1 cellular context compared by ENCODE assay signal in the genomic region with DNA sequence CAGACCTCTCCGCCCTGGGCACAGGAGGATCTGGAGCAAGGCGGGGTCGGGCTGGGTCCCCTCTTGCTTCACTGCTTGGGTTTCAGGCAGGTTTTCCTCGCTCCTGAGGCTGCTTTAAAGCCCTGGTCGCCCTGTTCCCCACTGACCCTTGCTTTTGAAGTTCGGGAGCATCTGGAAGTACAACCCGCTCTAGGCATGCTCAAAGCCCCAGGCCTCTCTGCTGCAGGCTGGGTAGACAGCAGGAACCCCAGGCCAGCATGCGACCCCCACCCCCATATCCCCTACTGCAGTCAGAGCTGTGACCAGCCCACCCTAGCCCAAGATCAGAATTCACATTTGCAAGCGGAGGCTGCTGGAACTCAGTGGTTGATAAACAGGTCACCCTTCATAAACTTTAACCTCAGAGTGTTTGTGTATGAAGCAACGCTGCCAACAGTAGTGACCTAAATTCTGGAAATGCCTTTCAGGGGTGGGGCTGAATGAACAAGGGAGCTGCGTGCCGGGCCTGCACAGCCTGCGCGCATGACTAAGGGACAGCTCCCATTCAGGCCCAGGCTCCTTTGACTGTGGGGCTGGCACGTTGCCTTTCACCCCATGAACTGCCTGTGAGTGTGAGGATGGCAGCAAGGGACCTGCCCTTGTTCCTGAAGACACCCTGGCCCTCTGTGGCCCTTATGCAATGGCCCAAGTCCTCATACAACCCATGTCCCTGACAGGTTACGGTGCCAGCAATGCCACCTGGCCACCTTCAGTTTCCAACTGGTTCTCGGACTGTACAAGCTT.
TF ChIP-seq lines count a peak whose summit lies in the region.

No MANE protein-coding gene starts in this region.

TF ChIP-seq in HepG2, 621 proteins besides CTCF, POLR2A, EP300 and RAD21 (continued from another document and continues in another):
- TF ChIP-seq ZNF710 (CRISPR knock-in tag; IDR thresholded peaks at IDR 0.05; ENCODE audit: borderline replicate concordance), result peak; percentile 85; the same call in 1 of the 2 replicates
- TF ChIP-seq, protein P1, sequence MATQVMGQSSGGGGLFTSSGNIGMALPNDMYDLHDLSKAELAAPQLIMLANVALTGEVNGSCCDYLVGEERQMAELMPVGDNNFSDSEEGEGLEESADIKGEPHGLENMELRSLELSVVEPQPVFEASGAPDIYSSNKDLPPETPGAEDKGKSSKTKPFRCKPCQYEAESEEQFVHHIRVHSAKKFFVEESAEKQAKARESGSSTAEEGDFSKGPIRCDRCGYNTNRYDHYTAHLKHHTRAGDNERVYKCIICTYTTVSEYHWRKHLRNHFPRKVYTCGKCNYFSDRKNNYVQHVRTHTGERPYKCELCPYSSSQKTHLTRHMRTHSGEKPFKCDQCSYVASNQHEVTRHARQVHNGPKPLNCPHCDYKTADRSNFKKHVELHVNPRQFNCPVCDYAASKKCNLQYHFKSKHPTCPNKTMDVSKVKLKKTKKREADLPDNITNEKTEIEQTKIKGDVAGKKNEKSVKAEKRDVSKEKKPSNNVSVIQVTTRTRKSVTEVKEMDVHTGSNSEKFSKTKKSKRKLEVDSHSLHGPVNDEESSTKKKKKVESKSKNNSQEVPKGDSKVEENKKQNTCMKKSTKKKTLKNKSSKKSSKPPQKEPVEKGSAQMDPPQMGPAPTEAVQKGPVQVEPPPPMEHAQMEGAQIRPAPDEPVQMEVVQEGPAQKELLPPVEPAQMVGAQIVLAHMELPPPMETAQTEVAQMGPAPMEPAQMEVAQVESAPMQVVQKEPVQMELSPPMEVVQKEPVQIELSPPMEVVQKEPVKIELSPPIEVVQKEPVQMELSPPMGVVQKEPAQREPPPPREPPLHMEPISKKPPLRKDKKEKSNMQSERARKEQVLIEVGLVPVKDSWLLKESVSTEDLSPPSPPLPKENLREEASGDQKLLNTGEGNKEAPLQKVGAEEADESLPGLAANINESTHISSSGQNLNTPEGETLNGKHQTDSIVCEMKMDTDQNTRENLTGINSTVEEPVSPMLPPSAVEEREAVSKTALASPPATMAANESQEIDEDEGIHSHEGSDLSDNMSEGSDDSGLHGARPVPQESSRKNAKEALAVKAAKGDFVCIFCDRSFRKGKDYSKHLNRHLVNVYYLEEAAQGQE (IDR thresholded peaks at IDR 0.05; ENCODE audit: borderline replicate concordance in 1 of 2, low read depth in 1 of 2, low read length in 2 of 2), result peak in 1 of 2 experiments; percentile 40; a peak in 2 of 4 replicates
- TF ChIP-seq PATZ1 (CRISPR knock-in tag; IDR thresholded peaks at IDR 0.05), result peak; percentile 68
- TF ChIP-seq ZNF629 (CRISPR knock-in tag; conservative IDR thresholded peaks at IDR 0.05), result 0 out of 2 replicates have a peak, but pooled peaks have one; percentile 42
- no peak for TF ChIP-seq PLRG1 (conservative IDR thresholded peaks at IDR 0.05)
- TF ChIP-seq ZNF224 (CRISPR knock-in tag; IDR thresholded peaks at IDR 0.05), result 0 out of 2 replicates have a peak, but pooled peaks have one; percentile 62
- TF ChIP-seq CCDC6 (CRISPR knock-in tag; IDR thresholded peaks at IDR 0.05), result peak; percentile 71; the same call in 1 of the 2 replicates
- peak; percentile 54; the same call in 1 of the 2 replicates for TF ChIP-seq ETV5 (CRISPR knock-in tag; IDR thresholded peaks at IDR 0.05; ENCODE audit: borderline replicate concordance)
- TF ChIP-seq, protein P2, sequence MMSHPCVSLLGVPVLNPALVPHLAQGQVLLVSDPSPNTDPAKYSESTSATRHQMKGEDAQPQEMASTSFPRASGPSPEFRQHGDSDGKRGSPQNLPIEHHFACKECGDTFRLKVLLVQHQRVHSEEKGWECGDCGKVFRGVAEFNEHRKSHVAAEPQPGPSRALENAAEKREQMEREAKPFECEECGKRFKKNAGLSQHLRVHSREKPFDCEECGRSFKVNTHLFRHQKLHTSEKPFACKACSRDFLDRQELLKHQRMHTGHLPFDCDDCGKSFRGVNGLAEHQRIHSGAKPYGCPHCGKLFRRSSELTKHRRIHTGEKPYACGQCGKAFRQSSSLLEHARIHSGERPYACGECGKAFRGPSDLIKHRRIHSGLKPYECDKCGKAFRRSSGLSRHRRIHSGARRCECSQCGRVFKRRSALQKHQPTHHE (CRISPR knock-in tag; IDR thresholded peaks at IDR 0.05; ENCODE audit: borderline replicate concordance), result 0 out of 2 replicates have a peak, but pooled peaks have one; percentile 75
- 0 out of 2 replicates have a peak, but pooled peaks have one; percentile 18 for TF ChIP-seq ZNF550 (CRISPR knock-in tag; IDR thresholded peaks at IDR 0.05; ENCODE audit: borderline replicate concordance)
- 0 out of 2 replicates have a peak, but pooled peaks have one; percentile 20 for TF ChIP-seq ZNF747 (CRISPR knock-in tag; IDR thresholded peaks at IDR 0.05; ENCODE audit: borderline replicate concordance)
- peak; percentile 51; the same call in 1 of the 2 replicates for TF ChIP-seq THAP11 (CRISPR knock-in tag; IDR thresholded peaks at IDR 0.05)
- TF ChIP-seq ZNF180 (CRISPR knock-in tag; IDR thresholded peaks at IDR 0.05; ENCODE audit: borderline replicate concordance, low read depth), result no peak
- TF ChIP-seq ZNF770 (CRISPR knock-in tag; IDR thresholded peaks at IDR 0.05), result peak; percentile 44; the same call in 1 of the 2 replicates
- TF ChIP-seq ZNF713 (CRISPR knock-in tag; IDR thresholded peaks at IDR 0.05), result no peak
- no peak for TF ChIP-seq ARHGAP35 (CRISPR knock-in tag; IDR thresholded peaks at IDR 0.05; ENCODE audit: borderline replicate concordance)
- TF ChIP-seq SIX1 (CRISPR knock-in tag; IDR thresholded peaks at IDR 0.05; ENCODE audit: borderline replicate concordance), result no peak
- TF ChIP-seq, protein P3, sequence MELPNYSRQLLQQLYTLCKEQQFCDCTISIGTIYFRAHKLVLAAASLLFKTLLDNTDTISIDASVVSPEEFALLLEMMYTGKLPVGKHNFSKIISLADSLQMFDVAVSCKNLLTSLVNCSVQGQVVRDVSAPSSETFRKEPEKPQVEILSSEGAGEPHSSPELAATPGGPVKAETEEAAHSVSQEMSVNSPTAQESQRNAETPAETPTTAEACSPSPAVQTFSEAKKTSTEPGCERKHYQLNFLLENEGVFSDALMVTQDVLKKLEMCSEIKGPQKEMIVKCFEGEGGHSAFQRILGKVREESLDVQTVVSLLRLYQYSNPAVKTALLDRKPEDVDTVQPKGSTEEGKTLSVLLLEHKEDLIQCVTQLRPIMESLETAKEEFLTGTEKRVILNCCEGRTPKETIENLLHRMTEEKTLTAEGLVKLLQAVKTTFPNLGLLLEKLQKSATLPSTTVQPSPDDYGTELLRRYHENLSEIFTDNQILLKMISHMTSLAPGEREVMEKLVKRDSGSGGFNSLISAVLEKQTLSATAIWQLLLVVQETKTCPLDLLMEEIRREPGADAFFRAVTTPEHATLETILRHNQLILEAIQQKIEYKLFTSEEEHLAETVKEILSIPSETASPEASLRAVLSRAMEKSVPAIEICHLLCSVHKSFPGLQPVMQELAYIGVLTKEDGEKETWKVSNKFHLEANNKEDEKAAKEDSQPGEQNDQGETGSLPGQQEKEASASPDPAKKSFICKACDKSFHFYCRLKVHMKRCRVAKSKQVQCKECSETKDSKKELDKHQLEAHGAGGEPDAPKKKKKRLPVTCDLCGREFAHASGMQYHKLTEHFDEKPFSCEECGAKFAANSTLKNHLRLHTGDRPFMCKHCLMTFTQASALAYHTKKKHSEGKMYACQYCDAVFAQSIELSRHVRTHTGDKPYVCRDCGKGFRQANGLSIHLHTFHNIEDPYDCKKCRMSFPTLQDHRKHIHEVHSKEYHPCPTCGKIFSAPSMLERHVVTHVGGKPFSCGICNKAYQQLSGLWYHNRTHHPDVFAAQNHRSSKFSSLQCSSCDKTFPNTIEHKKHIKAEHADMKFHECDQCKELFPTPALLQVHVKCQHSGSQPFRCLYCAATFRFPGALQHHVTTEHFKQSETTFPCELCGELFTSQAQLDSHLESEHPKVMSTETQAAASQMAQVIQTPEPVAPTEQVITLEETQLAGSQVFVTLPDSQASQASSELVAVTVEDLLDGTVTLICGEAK (IDR thresholded peaks at IDR 0.05), result no peak
- TF ChIP-seq, protein P3 (CRISPR knock-in tag; IDR thresholded peaks at IDR 0.05), result peak; percentile 85; the same call in 1 of the 2 replicates
- peak; percentile 88; the same call in 1 of the 2 replicates for TF ChIP-seq ZNF724P (CRISPR knock-in tag; IDR thresholded peaks at IDR 0.05; ENCODE audit: borderline replicate concordance)
- TF ChIP-seq SMAD3 (CRISPR knock-in tag; IDR thresholded peaks at IDR 0.05), result peak; percentile 63; the same call in 1 of the 2 replicates
- TF ChIP-seq MLX (CRISPR knock-in tag; IDR thresholded peaks at IDR 0.05), result peak; percentile 88
- peak; percentile 81; the same call in 1 of the 2 replicates for TF ChIP-seq SALL2 (CRISPR knock-in tag; IDR thresholded peaks at IDR 0.05)
- TF ChIP-seq ZFP36L1 (CRISPR knock-in tag; IDR thresholded peaks at IDR 0.05), result no peak
- TF ChIP-seq, protein P4, sequence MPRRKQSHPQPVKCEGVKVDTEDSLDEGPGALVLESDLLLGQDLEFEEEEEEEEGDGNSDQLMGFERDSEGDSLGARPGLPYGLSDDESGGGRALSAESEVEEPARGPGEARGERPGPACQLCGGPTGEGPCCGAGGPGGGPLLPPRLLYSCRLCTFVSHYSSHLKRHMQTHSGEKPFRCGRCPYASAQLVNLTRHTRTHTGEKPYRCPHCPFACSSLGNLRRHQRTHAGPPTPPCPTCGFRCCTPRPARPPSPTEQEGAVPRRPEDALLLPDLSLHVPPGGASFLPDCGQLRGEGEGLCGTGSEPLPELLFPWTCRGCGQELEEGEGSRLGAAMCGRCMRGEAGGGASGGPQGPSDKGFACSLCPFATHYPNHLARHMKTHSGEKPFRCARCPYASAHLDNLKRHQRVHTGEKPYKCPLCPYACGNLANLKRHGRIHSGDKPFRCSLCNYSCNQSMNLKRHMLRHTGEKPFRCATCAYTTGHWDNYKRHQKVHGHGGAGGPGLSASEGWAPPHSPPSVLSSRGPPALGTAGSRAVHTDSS (CRISPR knock-in tag; conservative IDR thresholded peaks at IDR 0.05), result no peak
